In genomic region chr16:17246974-17247718, GRCh38 we compare ENCODE assay signal across 23 cellular contexts.
"Had no signal": no experiment of that assay in that cellular context is flagged by ENCODE, and none has a peak within 500 bp of the region (broad histone marks: within the 10 kb centered on the region; RNA-seq: fewer than 3 reads in every experiment).

No MANE protein-coding gene starts in this region.

- H3K4me1 ChIP-seq: breast epithelium, colonic mucosa, left lung, testis, vagina had no signal

- H3K9me3 ChIP-seq: breast epithelium, colonic mucosa, esophagus muscularis mucosa, left lung, testis, vagina had no signal

- H3K36me3 ChIP-seq: breast epithelium, colonic mucosa, esophagus muscularis mucosa, left lung, vagina had no signal

- H3K27me3 ChIP-seq: breast epithelium, colonic mucosa, esophagus muscularis mucosa, hepatocyte, left lung, testis, vagina had no signal

- ATAC-seq: activated CD4-positive, CD25-positive, alpha-beta regulatory T cell treated with anti-CD3 and anti-CD28 coated beads, Interleukin-2, amount 50 U/mL, for 24 hours; left lung; sciatic nerve; stimulated activated memory B cell treated with anti-CD40 and anti-IgM and Interleukin-4, amounts not matched to agents 10 μg/mL and 1 μg/mL and 100 μg/mL, for 72 hours had no signal

- H3K27ac ChIP-seq: breast epithelium, colonic mucosa, esophagus muscularis mucosa, hepatocyte, left lung, testis, vagina had no signal

- H3K4me3 ChIP-seq: breast epithelium, colonic mucosa, esophagus muscularis mucosa, hepatocyte, left lung, testis, vagina had no signal

- FAIRE-seq: astrocyte, frontal cortex, small intestine had no signal

- H3K27me3 Mint-ChIP-seq: activated CD4-positive, alpha-beta T cell treated with anti-CD3 and anti-CD28 coated beads, Interleukin-2, amount 10 ng/mL, durations not matched to agents 7 days and 5 days; stimulated activated memory B cell treated with anti-CD40 and anti-IgM and Interleukin-4, amounts not matched to agents 10 μg/mL and 1 μg/mL and 100 μg/mL, for 72 hours had no signal

- H3K27ac Mint-ChIP-seq: activated CD4-positive, alpha-beta T cell treated with anti-CD3 and anti-CD28 coated beads, Interleukin-2, amount 10 ng/mL, durations not matched to agents 7 days and 5 days; nephron; stimulated activated memory B cell treated with anti-CD40 and anti-IgM and Interleukin-4, amounts not matched to agents 10 μg/mL and 1 μg/mL and 100 μg/mL, for 72 hours had no signal

- H3K4me3 Mint-ChIP-seq: activated CD4-positive, alpha-beta T cell treated with anti-CD3 and anti-CD28 coated beads, Interleukin-2, amount 10 ng/mL, durations not matched to agents 7 days and 5 days; nephron; stimulated activated memory B cell treated with anti-CD40 and anti-IgM and Interleukin-4, amounts not matched to agents 10 μg/mL and 1 μg/mL and 100 μg/mL, for 72 hours had no signal

- H3K9me3 Mint-ChIP-seq: activated CD4-positive, alpha-beta T cell treated with anti-CD3 and anti-CD28 coated beads, Interleukin-2, amount 10 ng/mL, durations not matched to agents 7 days and 5 days; stimulated activated memory B cell treated with anti-CD40 and anti-IgM and Interleukin-4, amounts not matched to agents 10 μg/mL and 1 μg/mL and 100 μg/mL, for 72 hours had no signal

- DNase-seq: activated CD4-positive, alpha-beta T cell treated with anti-CD3 and anti-CD28 coated beads, Interleukin-2, amount 10 ng/mL, durations not matched to agents 7 days and 5 days; activated T-cell treated with anti-CD3 and anti-CD28 coated beads, Interleukin-2, amount 50 U/mL, for 1 hour; colonic mucosa; glutamatergic neuron; kidney glomerular epithelial cell; left lung; mammary epithelial cell; midbrain; nucleus accumbens; small intestine; stimulated activated CD4-positive, alpha-beta T cell treated with anti-CD3 and anti-CD28 coated beads, Interleukin-2, amount 100 ng/mL, for 24 hours; testis; trophoblast cell had no signal
